1 cellular context compared by ENCODE assay signal in genomic region chr13:27171830-27172494, GRCh38.
TF ChIP-seq lines count a peak whose summit lies in the region.

No MANE protein-coding gene starts in this region.

TF ChIP-seq in IMR-90, 13 proteins besides CTCF, POLR2A, EP300 and RAD21 (continued from another document):
- peak; percentile 45; the same call in 1 of the 2 replicates for TF ChIP-seq CHD1 (IDR thresholded peaks at IDR 0.05; ENCODE audit: low read depth, low read length)
- no peak for TF ChIP-seq SMC3 (IDR thresholded peaks at IDR 0.05; ENCODE audit: low read depth, low read length)
- peak; percentile 91 for TF ChIP-seq MAZ (IDR thresholded peaks at IDR 0.05; ENCODE audit: borderline replicate concordance, low read depth, low read length)
